11 cellular contexts compared by ENCODE assay signal in genomic region chr11:61445535-61445934, GRCh38. TPM values are rescaled to one million over a fixed set of nuclear protein-coding genes. Genes with fewer than 3 reads are reported as not detected.
DNase-seq lines count a peak whose midpoint lies in the region; ATAC-seq and TF ChIP-seq lines count a peak whose summit lies in the region.
"Had no signal": no experiment of that assay in that cellular context is flagged by ENCODE, and none has a peak within 500 bp of the region (broad histone marks: within the 10 kb centered on the region; RNA-seq: fewer than 3 reads in every experiment).

No MANE protein-coding gene starts in this region.

- no peak for ATAC-seq in HG02623 (IDR thresholded peaks at IDR 0.05; ENCODE audit: unreplicated experiment)

- H3K4me1 ChIP-seq in skeletal muscle tissue (ENCODE audit: control insufficient read depth in 3 of 3, insufficient read depth in 3 of 3, low read length in 3 of 3) = peaks cover 36 to 41% (median 41%) of the 10 kb centered on the region in 3 donors

- peaks cover 12% of the 10 kb centered on the region for H3K36me3 Mint-ChIP-seq in chondrocyte (ENCODE audit: low read depth)

- TF ChIP-seq CTCF in GM10266 (IDR thresholded peaks at IDR 0.05; ENCODE audit: control insufficient read depth, insufficient read depth, low read depth, missing control alignments) = peak; percentile 2
- no peak for TF ChIP-seq CTCF in chondrocyte (IDR thresholded peaks at IDR 0.05)

- H3K9me3 Mint-ChIP-seq in chondrocyte (ENCODE audit: low read depth) = no peaks in the 10 kb centered on the region
- H3K9me3 Mint-ChIP-seq: activated naive CD4-positive, alpha-beta T cell treated with anti-CD3 and anti-CD28 coated beads, Interleukin-2, amount 50 U/mL, for 72 hours; stimulated activated naive CD8-positive, alpha-beta T cell treated with anti-CD3 and anti-CD28 coated beads, Interleukin-15, Interleukin-2, amounts not matched to agents 100 ng/mL and 50 ng/mL, for 24 hours had no signal

- H3K9me3 ChIP-seq in skeletal muscle tissue (ENCODE audit: control insufficient read depth in 3 of 3, low read length in 3 of 3) = no peaks in the 10 kb centered on the region
- H3K9me3 ChIP-seq: Caco-2, left lung had no signal

- peaks cover 6 to 38% (median 13%) of the 10 kb centered on the region in 3 donors for H3K36me3 ChIP-seq in skeletal muscle tissue (ENCODE audit: control insufficient read depth in 3 of 3, insufficient read depth in 3 of 3, low read length in 3 of 3)

- no peaks in the 10 kb centered on the region for H3K27me3 Mint-ChIP-seq in chondrocyte (ENCODE audit: low read depth)
- H3K27me3 Mint-ChIP-seq: stimulated activated naive CD8-positive, alpha-beta T cell treated with anti-CD3 and anti-CD28 coated beads, Interleukin-15, Interleukin-2, amounts not matched to agents 100 ng/mL and 50 ng/mL, for 24 hours had no signal

- DNase-seq in GM10266 (ENCODE audit: extremely low spot score) = no peak
- DNase-seq in LHCN-M2 (ENCODE audit: low read depth) = peak; percentile 28
- no peak for DNase-seq in chondrocyte (ENCODE audit: low spot score)
- DNase-seq in mucosa of gallbladder (ENCODE audit: low spot score) = no peak
- DNase-seq in stimulated activated CD8-positive, alpha-beta memory T cell treated with anti-CD3 and anti-CD28 coated beads, Interleukin-4, amount 100 ng/mL, for 48 hours = no peak

- H3K9ac ChIP-seq in skeletal muscle tissue (ENCODE audit: low read depth in 1 of 3, low read length in 3 of 3) = peak overlapping the region; percentile 19 to 65 (median 25)

- peak overlapping the region; percentile 71 for H3K27ac ChIP-seq in skeletal muscle tissue (ENCODE audit: low read depth, low read length)
- H3K27ac ChIP-seq: left lung had no signal

- H3K4me3 Mint-ChIP-seq in chondrocyte (ENCODE audit: unreplicated experiment) = no peak overlapping the region
- H3K4me3 Mint-ChIP-seq: stimulated activated naive CD8-positive, alpha-beta T cell treated with anti-CD3 and anti-CD28 coated beads, Interleukin-15, Interleukin-2, amounts not matched to agents 100 ng/mL and 50 ng/mL, for 24 hours had no signal

- H3K27ac Mint-ChIP-seq in chondrocyte (ENCODE audit: unreplicated experiment) = peak overlapping the region; percentile 92
- H3K27ac Mint-ChIP-seq: stimulated activated naive CD8-positive, alpha-beta T cell treated with anti-CD3 and anti-CD28 coated beads, Interleukin-15, Interleukin-2, amounts not matched to agents 100 ng/mL and 50 ng/mL, for 24 hours had no signal

- H3K27me3 ChIP-seq in skeletal muscle tissue (ENCODE audit: control insufficient read depth in 3 of 3, insufficient read depth in 3 of 3, low read length in 3 of 3) = no peaks in the 10 kb centered on the region
- H3K27me3 ChIP-seq: left lung had no signal

- no peak overlapping the region for H3K4me3 ChIP-seq in skeletal muscle tissue (ENCODE audit: low read length in 3 of 3)
- H3K4me3 ChIP-seq: left lung had no signal

- H3K4me1 Mint-ChIP-seq in chondrocyte (ENCODE audit: low read depth) = peaks cover 24% of the 10 kb centered on the region

RNA-seq across cellular contexts. Expression of gene SDHAF2, which starts 15.6 kb away (rescaled TPM):
- total RNA-seq in LHCN-M2 (2014; rRNA removed) (26.2 and 38.2 TPM in 2 replicates), chondrocyte (33.8 to 34.8 TPM (median 34.5 TPM) in 3 replicates), skeletal muscle tissue (63.2 TPM), mucosa of gallbladder (39.8 TPM)
- polyA plus RNA-seq in LHCN-M2 (2012) = 43.0 TPM

RNA-seq across cellular contexts. Expression of gene CPSF7, which starts 15.8 kb away (rescaled TPM):
- total RNA-seq in LHCN-M2 (2014; rRNA removed) (38.9 and 45.2 TPM in 2 replicates), chondrocyte (61.2 to 66.2 TPM (median 65.0 TPM) in 3 replicates), skeletal muscle tissue (17.7 TPM), mucosa of gallbladder (77.1 TPM)
- polyA plus RNA-seq in LHCN-M2 (2012) = 34.9 TPM

RNA-seq across cellular contexts. Expression of gene TMEM216, which starts 53.1 kb away (rescaled TPM):
- 10.6 and 16.2 TPM in 2 replicates for total RNA-seq in LHCN-M2 (2014; rRNA removed)
- 9.0 TPM for polyA plus RNA-seq in LHCN-M2 (2012)
- total RNA-seq in chondrocyte = 9.3 to 14.4 TPM (median 9.8 TPM) in 3 replicates
- total RNA-seq in skeletal muscle tissue = 6.8 TPM
- total RNA-seq in mucosa of gallbladder = 10.0 TPM
